11 cellular contexts compared by ENCODE assay signal in the genomic region with DNA sequence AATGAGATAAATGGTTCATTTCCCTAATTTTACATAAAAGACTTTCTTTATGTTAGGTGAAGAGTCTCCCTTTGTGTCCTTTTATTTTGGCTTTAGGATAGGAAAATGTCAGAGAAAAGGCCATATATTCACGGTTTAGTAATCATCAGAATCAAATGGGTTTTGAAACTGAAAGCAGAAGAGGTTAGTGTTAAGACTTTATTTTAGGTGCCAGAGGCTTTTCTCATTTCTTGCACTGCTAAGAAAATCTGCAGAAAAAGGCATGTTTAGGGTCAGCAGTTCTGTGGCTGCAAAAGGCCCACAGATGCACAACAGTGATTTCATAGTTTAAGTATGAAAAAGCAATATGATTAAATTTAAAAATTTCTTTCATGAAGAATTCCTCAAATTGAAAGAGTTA.
DNase-seq lines count a peak whose midpoint lies in the region; ATAC-seq and TF ChIP-seq lines count a peak whose summit lies in the region.
"Had no signal": no experiment of that assay in that cellular context is flagged by ENCODE, and none has a peak within 500 bp of the region (broad histone marks: within the 10 kb centered on the region; RNA-seq: fewer than 3 reads in every experiment).

No MANE protein-coding gene starts in this region.

- H3F3A ChIP-seq in SU-DHL-6 (ENCODE audit: insufficient read depth) = peaks cover 30% of the 10 kb centered on the region

- H3K79me2 ChIP-seq in SU-DHL-6 (ENCODE audit: insufficient read depth, low read length) = no peaks in the 10 kb centered on the region

- H3K4me3 ChIP-seq in SU-DHL-6 (ENCODE audit: insufficient read depth, low read length, poor library complexity, severe bottlenecking) = peak overlapping the region; percentile 34
- H3K4me3 ChIP-seq: right lobe of liver, SJSA1 had no signal

- peaks cover 2% of the 10 kb centered on the region; the same call in 1 of the 2 replicates for H3K36me3 ChIP-seq in SU-DHL-6 (ENCODE audit: low read length)

- no peak overlapping the region for H2AFZ ChIP-seq in SU-DHL-6 (ENCODE audit: low read depth, low read length, severe bottlenecking)

- H3K27ac ChIP-seq in SU-DHL-6 (ENCODE audit: low read depth, low read length) = peak overlapping the region; percentile 93
- H3K27ac ChIP-seq: right lobe of liver, SJSA1 had no signal

- H3K9ac ChIP-seq in SU-DHL-6 (ENCODE audit: low read length) = peak overlapping the region; percentile 35; the same call in 1 of the 2 replicates

- H3K9me3 ChIP-seq in SU-DHL-6 (ENCODE audit: insufficient read depth, low read length) = no peaks in the 10 kb centered on the region
- H3K9me3 ChIP-seq: right lobe of liver, SJSA1 had no signal

- peak; percentile 76 for ATAC-seq in GM18511 (IDR thresholded peaks at IDR 0.05; ENCODE audit: unreplicated experiment)
- peak; percentile 76 for ATAC-seq in GM21447 (IDR thresholded peaks at IDR 0.05; ENCODE audit: unreplicated experiment)
- ATAC-seq in HG03159 (IDR thresholded peaks at IDR 0.05; ENCODE audit: unreplicated experiment) = peak; percentile 67
- ATAC-seq: right lobe of liver had no signal

- H3K9me2 ChIP-seq in SU-DHL-6 (replicated peaks; ENCODE audit: insufficient read depth, low read length) = no peaks in the 10 kb centered on the region

- peak overlapping the region; percentile 51 for H3K4me2 ChIP-seq in SU-DHL-6 (ENCODE audit: low read depth, low read length, poor library complexity, severe bottlenecking)

- no peaks in the 10 kb centered on the region for H4K20me1 ChIP-seq in SU-DHL-6 (ENCODE audit: low read depth, low read length)

- DNase-seq in NCI-H2171 (lab: John Stamatoyannopoulos, UW) (no peak), putamen (ENCODE audit: low spot score) (no peak), superior temporal gyrus (ENCODE audit: extremely low spot score) (no peak)
- no peak for DNase-seq in activated CD8-positive, alpha-beta memory T cell treated with anti-CD3 and anti-CD28 coated beads, Interleukin-2, amount 50 U/mL, for 4 hours
- DNase-seq: NCI-H1417 treated with DMSO at 0.1 percent for 48 hours, right lobe of liver had no signal

- no peak for TF ChIP-seq CTCF in SU-DHL-6 (IDR thresholded peaks at IDR 0.05; ENCODE audit: insufficient read depth, low read length, poor library complexity, severe bottlenecking)

- H3K27me3 ChIP-seq in SU-DHL-6 (ENCODE audit: low read length) = no peaks in the 10 kb centered on the region
- H3K27me3 ChIP-seq: right lobe of liver, SJSA1 had no signal
